Comparison of ENCODE assay signal across 8 cellular contexts in the genomic region with DNA sequence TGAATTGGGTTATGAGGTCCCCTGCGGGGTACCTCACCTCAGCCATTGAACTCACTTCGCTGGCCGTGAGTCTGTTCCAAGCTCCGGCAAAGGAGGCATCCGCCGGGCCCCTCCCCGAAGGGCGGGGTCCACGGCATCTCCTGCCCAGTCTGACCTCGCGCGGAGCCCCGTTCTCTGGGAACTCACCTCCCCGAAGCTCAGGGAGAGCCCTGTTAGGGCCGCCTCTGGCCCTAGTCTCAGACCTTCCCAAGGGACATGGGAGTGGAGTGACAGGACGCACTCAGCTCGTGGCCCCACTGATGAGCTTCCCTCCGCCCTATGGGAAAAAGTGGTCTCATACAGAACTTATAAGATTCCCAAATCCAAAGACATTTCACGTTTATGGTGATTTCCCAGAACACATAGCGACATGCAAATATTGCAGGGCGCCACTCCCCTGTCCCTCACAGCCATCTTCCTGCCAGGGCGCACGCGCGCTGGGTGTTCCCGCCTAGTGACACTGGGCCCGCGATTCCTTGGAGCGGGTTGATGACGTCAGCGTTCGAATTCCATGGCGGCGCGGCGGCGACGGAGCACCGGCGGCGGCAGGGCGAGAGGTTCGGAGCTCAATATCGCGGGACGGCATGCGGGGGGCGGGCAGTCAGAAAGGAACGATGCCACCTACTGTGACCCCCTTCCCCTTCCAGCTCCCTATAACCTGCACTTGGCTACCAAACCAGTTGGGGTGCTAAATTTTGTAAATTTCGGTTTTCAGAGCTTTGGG. TPM values are rescaled to one million over a fixed set of nuclear protein-coding genes. Genes with fewer than 3 reads are reported as not detected.
DNase-seq lines count a peak whose midpoint lies in the region; ATAC-seq and TF ChIP-seq lines count a peak whose summit lies in the region.

A gene with protein sequence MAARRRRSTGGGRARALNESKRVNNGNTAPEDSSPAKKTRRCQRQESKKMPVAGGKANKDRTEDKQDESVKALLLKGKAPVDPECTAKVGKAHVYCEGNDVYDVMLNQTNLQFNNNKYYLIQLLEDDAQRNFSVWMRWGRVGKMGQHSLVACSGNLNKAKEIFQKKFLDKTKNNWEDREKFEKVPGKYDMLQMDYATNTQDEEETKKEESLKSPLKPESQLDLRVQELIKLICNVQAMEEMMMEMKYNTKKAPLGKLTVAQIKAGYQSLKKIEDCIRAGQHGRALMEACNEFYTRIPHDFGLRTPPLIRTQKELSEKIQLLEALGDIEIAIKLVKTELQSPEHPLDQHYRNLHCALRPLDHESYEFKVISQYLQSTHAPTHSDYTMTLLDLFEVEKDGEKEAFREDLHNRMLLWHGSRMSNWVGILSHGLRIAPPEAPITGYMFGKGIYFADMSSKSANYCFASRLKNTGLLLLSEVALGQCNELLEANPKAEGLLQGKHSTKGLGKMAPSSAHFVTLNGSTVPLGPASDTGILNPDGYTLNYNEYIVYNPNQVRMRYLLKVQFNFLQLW (plus strand): TSS at position 544 of the 763 bp plus-strand sequence. CDS start 7 bp downstream, at position 551.

- H3K79me2 ChIP-seq in MM.1S (ENCODE audit: low read length) = peaks cover 12% of the 10 kb centered on the region

- H3K36me3 ChIP-seq in HAP-1 (replicated peaks) (peaks cover 29% of the 10 kb centered on the region), MM.1S (replicated peaks; ENCODE audit: insufficient read depth, low read length) (no peaks in the 10 kb centered on the region)

- DNase-seq in G401 (ENCODE audit: low spot score) (peak; percentile 100), HAP-1 (ENCODE audit: low spot score in 2 of 2) (peak; percentile 98), MM.1S (peak; percentile 92), SIG-M5 (lab: John Stamatoyannopoulos, UW) (peak; percentile 94), activated gamma-delta T cell (lab: John Stamatoyannopoulos, UW) (peak; percentile 85), fibroblast of the conjunctiva (ENCODE audit: low read depth) (peak; percentile 100), nephron progenitor cell (peak; percentile 98)
- peak; percentile 97 to 98 for DNase-seq in stimulated activated naive CD8-positive, alpha-beta T cell treated with anti-CD3 and anti-CD28 coated beads, Interleukin-15, amount 100 ng/mL, for 72 hours

- peaks cover 30% of the 10 kb centered on the region for H3K36me3 Mint-ChIP-seq in nephron progenitor cell (ENCODE audit: low read depth)

- ATAC-seq in stimulated activated naive CD8-positive, alpha-beta T cell treated with anti-CD3 and anti-CD28 coated beads, Interleukin-15, amount 100 ng/mL, for 72 hours = peak; percentile 97

- H3K9me3 ChIP-seq in HAP-1 (no peaks in the 10 kb centered on the region), MM.1S (replicated peaks; ENCODE audit: insufficient read depth, low read length) (no peaks in the 10 kb centered on the region)

- peak within 1 kb of the TSS; percentile 82 for H2AFZ ChIP-seq in MM.1S (ENCODE audit: low read length)

- H3K4me3 ChIP-seq in HAP-1 = peak within 1 kb of the TSS; percentile 58
- peak within 1 kb of the TSS; percentile 85 for H3K4me3 ChIP-seq in MM.1S (ENCODE audit: low read length)

- H3K4me3 Mint-ChIP-seq in nephron progenitor cell = peak within 1 kb of the TSS; percentile 90
- peak within 1 kb of the TSS; percentile 87 to 93 for H3K4me3 Mint-ChIP-seq in stimulated activated naive CD8-positive, alpha-beta T cell treated with anti-CD3 and anti-CD28 coated beads, Interleukin-15, amount 100 ng/mL, for 72 hours

- no peaks in the 10 kb centered on the region for H3K9me3 Mint-ChIP-seq in nephron progenitor cell
- no peaks in the 10 kb centered on the region for H3K9me3 Mint-ChIP-seq in stimulated activated naive CD8-positive, alpha-beta T cell treated with anti-CD3 and anti-CD28 coated beads, Interleukin-15, amount 100 ng/mL, for 72 hours

- H3K27me3 ChIP-seq in HAP-1 (ENCODE audit: low read depth) (no peaks in the 10 kb centered on the region), MM.1S (replicated peaks; ENCODE audit: insufficient read depth, low read length) (no peaks in the 10 kb centered on the region)

- H3K9me2 ChIP-seq in MM.1S (replicated peaks; ENCODE audit: insufficient read depth, low read length) = no peaks in the 10 kb centered on the region

- TF ChIP-seq CTCF in MM.1S (IDR thresholded peaks at IDR 0.05; ENCODE audit: low read length) (no peak), nephron progenitor cell (IDR thresholded peaks at IDR 0.05) (no peak)

- H3K4me1 ChIP-seq in HAP-1 = peaks cover 6% of the 10 kb centered on the region
- H3K4me1 ChIP-seq in MM.1S (ENCODE audit: low read length) = no peaks in the 10 kb centered on the region

- peaks cover 2% of the 10 kb centered on the region for H3K27me3 Mint-ChIP-seq in nephron progenitor cell (ENCODE audit: low read depth, poor library complexity)
- H3K27me3 Mint-ChIP-seq in stimulated activated naive CD8-positive, alpha-beta T cell treated with anti-CD3 and anti-CD28 coated beads, Interleukin-15, amount 100 ng/mL, for 72 hours = no peaks in the 10 kb centered on the region

- peak within 1 kb of the TSS; percentile 99 for H3K27ac Mint-ChIP-seq in nephron progenitor cell
- H3K27ac Mint-ChIP-seq in stimulated activated naive CD8-positive, alpha-beta T cell treated with anti-CD3 and anti-CD28 coated beads, Interleukin-15, amount 100 ng/mL, for 72 hours = peak within 1 kb of the TSS; percentile 97 to 98

- peaks cover 15% of the 10 kb centered on the region for H3K4me1 Mint-ChIP-seq in nephron progenitor cell
- H3K4me1 Mint-ChIP-seq in stimulated activated naive CD8-positive, alpha-beta T cell treated with anti-CD3 and anti-CD28 coated beads, Interleukin-15, amount 100 ng/mL, for 72 hours = peaks cover 22% of the 10 kb centered on the region

- H3K4me2 ChIP-seq in MM.1S (ENCODE audit: low read depth, low read length) = peak within 1 kb of the TSS; percentile 73

- H3K27ac ChIP-seq in MM.1S (ENCODE audit: low read length) = peak within 1 kb of the TSS; percentile 82; the same call in 1 of the 2 replicates

- in situ Hi-C loops in G401 (cut with HindIII; ENCODE audit: low sequenced_read_pairs) = no loop called here
- in situ Hi-C loops in HAP-1 (cut with MboI; ENCODE audit: low sequenced_read_pairs) = loop anchor here (25.0 kb wide), 1 partner anchor 744 kb away; a partner anchor contains a TSS

- H4K20me1 ChIP-seq in MM.1S (ENCODE audit: insufficient read depth, low read length) = no peaks in the 10 kb centered on the region

- H3F3A ChIP-seq in MM.1S (ENCODE audit: insufficient read depth, low read length) = peaks cover 8% of the 10 kb centered on the region; the same call in 1 of the 2 replicates

- peak within 1 kb of the TSS; percentile 73 for H3K9ac ChIP-seq in MM.1S (ENCODE audit: low read length)

RNA-seq across cellular contexts. Expression of the gene that starts here (rescaled TPM):
- 12.9 and 17.7 TPM in 2 replicates for total RNA-seq in G401 (2014; rRNA removed; shearing (Covaris generic))

Comparison
In these comparisons a context has a peak if more than half of its experiments do, and no peak if none do; other contexts are left out.
1. Peak in every context shown above with its lines: DNase-seq, ATAC-seq, H3K4me3 ChIP-seq and H3K27ac ChIP-seq.